Comparison of ENCODE assay signal across 20 cellular contexts in the genomic region with DNA sequence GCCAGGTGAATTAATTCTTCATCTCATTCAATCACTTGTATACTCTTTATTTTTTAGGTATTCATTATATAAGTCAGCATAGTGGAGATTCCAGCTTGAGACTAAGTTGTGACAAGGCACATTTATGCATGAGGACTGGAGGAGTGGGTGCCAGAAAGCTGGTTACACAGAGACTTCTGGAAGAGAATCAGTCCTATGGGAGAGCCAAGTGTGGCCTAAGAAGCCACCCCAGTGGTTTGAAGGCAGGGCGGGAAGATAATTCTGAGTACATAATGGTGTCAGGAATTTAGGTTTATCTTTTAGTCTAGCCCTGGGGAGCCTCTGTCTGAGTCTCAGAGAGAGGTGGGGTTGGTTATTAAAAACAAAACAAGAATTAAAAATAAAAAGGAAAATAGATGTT.
"Had no signal": no experiment of that assay in that cellular context is flagged by ENCODE, and none has a peak within 500 bp of the region (broad histone marks: within the 10 kb centered on the region; RNA-seq: fewer than 3 reads in every experiment).

No MANE protein-coding gene starts in this region.

- ATAC-seq: activated CD8-positive, alpha-beta T cell treated with anti-CD3 and anti-CD28 coated beads for 36 hours; heart left ventricle; stimulated activated effector memory CD8-positive, alpha-beta T cell treated with anti-CD3 and anti-CD28 coated beads, Interleukin-12 subunit alpha, Interleukin-12 subunit beta, amount 100 ng/mL, for 72 hours; stimulated activated naive CD8-positive, alpha-beta T cell treated with anti-CD3 and anti-CD28 coated beads, Interleukin-15, amount 100 ng/mL, for 72 hours had no signal

- H3K36me3 ChIP-seq: colonic mucosa, esophagus squamous epithelium, heart left ventricle, suprapubic skin, transverse colon, WERI-Rb-1 had no signal

- H3K4me1 ChIP-seq: esophagus squamous epithelium, suprapubic skin had no signal

- H3K27ac ChIP-seq: colonic mucosa, esophagus squamous epithelium, heart left ventricle, suprapubic skin, transverse colon, WERI-Rb-1 had no signal

- H3K9me3 ChIP-seq: colonic mucosa, esophagus squamous epithelium, heart left ventricle, mucosa of descending colon, suprapubic skin, transverse colon had no signal

- H3K27me3 ChIP-seq: colonic mucosa, esophagus squamous epithelium, suprapubic skin, transverse colon had no signal

- DNase-seq: activated CD4-positive, alpha-beta T cell treated with anti-CD3 and anti-CD28 coated beads, Interleukin-2, amount 10 ng/mL, durations not matched to agents 7 days and 5 days; activated CD4-positive, CD25-positive, alpha-beta regulatory T cell treated with anti-CD3 and anti-CD28 coated beads, Interleukin-2, amount 50 U/mL, for 72 hours; activated CD8-positive, alpha-beta T cell treated with anti-CD3 and anti-CD28 coated beads for 36 hours; activated gamma-delta T cell treated with Interleukin-2 at 50 U/mL for 16 hours; activated T-cell treated with anti-CD3 and anti-CD28 coated beads, Interleukin-2, amount 50 U/mL, for 1 hour; aorta; colonic mucosa; endodermal cell; esophagus squamous epithelium; heart left ventricle; left cardiac atrium; mesenchymal stem cell; mucosa of descending colon; nephron progenitor cell; occipital lobe; stimulated activated naive CD8-positive, alpha-beta T cell treated with anti-CD3 and anti-CD28 coated beads, Interleukin-15, amount 100 ng/mL, for 72 hours; transverse colon; WERI-Rb-1 had no signal

- H3K4me3 ChIP-seq: colonic mucosa, esophagus squamous epithelium, heart left ventricle, mucosa of descending colon, suprapubic skin, transverse colon had no signal
